19 cellular contexts compared by ENCODE assay signal in genomic region chr22:45533731-45534130, GRCh38. TPM values are rescaled to one million over a fixed set of nuclear protein-coding genes. Genes with fewer than 3 reads are reported as not detected.
DNase-seq lines count a peak whose midpoint lies in the region; ATAC-seq and TF ChIP-seq lines count a peak whose summit lies in the region.
"Had no signal": no experiment of that assay in that cellular context is flagged by ENCODE, and none has a peak within 500 bp of the region (broad histone marks: within the 10 kb centered on the region; RNA-seq: fewer than 3 reads in every experiment).

No MANE protein-coding gene starts in this region.

- H3K4me3 Mint-ChIP-seq in mesothelial cell of epicardium: no peak overlapping the region

- TF ChIP-seq POLR2A in vagina (IDR thresholded peaks at IDR 0.05): no peak

- H3K27ac Mint-ChIP-seq in mesothelial cell of epicardium: peak overlapping the region; percentile 39

- H3K9me3 Mint-ChIP-seq in mesothelial cell of epicardium: no peaks in the 10 kb centered on the region

- peaks cover 11% of the 10 kb centered on the region for H3K36me3 Mint-ChIP-seq in mesothelial cell of epicardium

- H3K27me3 Mint-ChIP-seq in mesothelial cell of epicardium (ENCODE audit: low read depth): no peaks in the 10 kb centered on the region

- TF ChIP-seq CTCF in mesothelial cell of epicardium (IDR thresholded peaks at IDR 0.05; ENCODE audit: unreplicated experiment) (no peak), vagina (IDR thresholded peaks at IDR 0.05) (no peak)

- DNase-seq in NCI-H2171 (lab: John Stamatoyannopoulos, UW) (peak; percentile 58), NCI-H2171 treated with DMSO at 0.1 percent for 48 hours (lab: John Stamatoyannopoulos, UW) (no peak), SHP77 (lab: John Stamatoyannopoulos, UW) (peak; percentile 49 to 74), mesothelial cell of epicardium (ENCODE audit: low spot score in 2 of 2, unreplicated experiment in 2 of 2) (no peak), vagina (ENCODE audit: extremely low spot score in 2 of 2) (no peak), NOMO-1 (lab: John Stamatoyannopoulos, UW; ENCODE audit: unreplicated experiment in 2 of 2) (no peak)
- DNase-seq: AML-193, Calu3, DND-41, GDM1, GM23248, NCI-H2029, NCI-H2227 treated with DMSO at 0.1 percent for 48 hours, NCI-H526, PC-9, SIG-M5 had no signal

- H3K9me3 ChIP-seq in vagina: no peaks in the 10 kb centered on the region

- no peaks in the 10 kb centered on the region for H3K27me3 ChIP-seq in vagina

- intact Hi-C loops in vagina (cut with DNase I): no loop called here

- no peak overlapping the region for H3K4me3 ChIP-seq in vagina
- H3K4me3 ChIP-seq: GM23248, PC-9 had no signal

- H3K4me1 ChIP-seq in vagina: peaks cover 78% of the 10 kb centered on the region

- H3K4me1 Mint-ChIP-seq in mesothelial cell of epicardium: peaks cover 52% of the 10 kb centered on the region

- H3K27ac ChIP-seq in vagina: peak overlapping the region; percentile 92
- H3K27ac ChIP-seq: GM23248, HL-60, KMS-11, PC-9 had no signal

- ATAC-seq in GM19452 (IDR thresholded peaks at IDR 0.05; ENCODE audit: unreplicated experiment): no peak

- peaks cover 0 to 5% of the 10 kb centered on the region in 2 donors for H3K36me3 ChIP-seq in vagina

RNA-seq across cellular contexts. Expression of gene FBLN1, which starts 31.0 kb away (rescaled TPM):
- total RNA-seq in mesothelial cell of epicardium (283 to 297 TPM (median 296 TPM) in 3 replicates), vagina (1,019 TPM)

Comparison
In these comparisons a context has a peak if more than half of its experiments do, and no peak if none do; other contexts are left out.
1. DNase-seq: peak in NCI-H2171 (single experiment) and SHP77 (2 of 2); none in NCI-H2171 treated with DMSO at 0.1 percent for 48 hours (single experiment), mesothelial cell of epicardium (0 of 2), vagina (0 of 2) and NOMO-1 (0 of 2).